ENCODE assay signal across 16 cellular contexts in the genomic region with DNA sequence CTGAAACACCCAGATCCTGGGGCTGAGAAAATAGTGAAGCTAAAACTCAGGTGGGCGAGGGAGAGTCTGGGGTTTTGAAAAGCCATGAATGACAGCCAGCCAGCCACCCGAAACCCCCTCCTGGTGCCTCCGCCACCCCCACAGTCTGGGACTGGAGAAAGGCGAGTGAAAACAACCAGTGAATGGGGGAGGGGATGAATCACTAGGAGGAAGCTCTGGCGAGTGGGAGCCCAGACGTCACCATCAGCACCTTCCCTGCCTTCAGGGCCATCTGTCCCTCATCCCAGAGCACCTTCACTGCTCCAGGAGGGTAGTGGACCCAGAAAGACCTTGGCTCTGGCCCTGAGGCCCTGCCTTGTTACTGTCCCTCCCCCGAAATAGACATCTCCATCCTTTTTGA. TPM values are rescaled to one million over a fixed set of nuclear protein-coding genes. Genes with fewer than 3 reads are reported as not detected.
DNase-seq lines count a peak whose midpoint lies in the region; ATAC-seq and TF ChIP-seq lines count a peak whose summit lies in the region.
"Had no signal": no experiment of that assay in that cellular context is flagged by ENCODE, and none has a peak within 500 bp of the region (broad histone marks: within the 10 kb centered on the region; RNA-seq: fewer than 3 reads in every experiment).

No MANE protein-coding gene starts in this region.

- H3K18ac ChIP-seq in mesendoderm (ENCODE audit: low read length): no peak overlapping the region

- H3K4me3 ChIP-seq in mesendoderm (ENCODE audit: low read length): no peak overlapping the region
- H3K4me3 ChIP-seq in esophagus squamous epithelium: peak overlapping the region in 1 of 4 donors; percentile 21
- H3K4me3 ChIP-seq: breast epithelium, left ventricle myocardium inferior, Peyer's patch had no signal

- H3K27me3 ChIP-seq in mesendoderm (ENCODE audit: insufficient read depth, low read length, poor library complexity) (no peaks in the 10 kb centered on the region), esophagus squamous epithelium (peaks cover 0 to 12% (median 0%) of the 10 kb centered on the region in 4 donors)
- H3K27me3 ChIP-seq: breast epithelium, Peyer's patch had no signal

- H3K4me1 Mint-ChIP-seq in activated naive CD4-positive, alpha-beta T cell treated with anti-CD3 and anti-CD28 coated beads for 36 hours (ENCODE audit: low read depth): peaks cover 42% of the 10 kb centered on the region
- H3K4me1 Mint-ChIP-seq in activated naive CD4-positive, alpha-beta T cell treated with anti-CD3 and anti-CD28 coated beads, Interleukin-2, amount 10 ng/mL, durations not matched to agents 7 days and 5 days: peaks cover 32% of the 10 kb centered on the region
- peaks cover 65% of the 10 kb centered on the region for H3K4me1 Mint-ChIP-seq in stimulated activated naive CD8-positive, alpha-beta T cell treated with anti-CD3 and anti-CD28 coated beads, Interleukin-15, amount 100 ng/mL, for 72 hours

- CTCF ChIA-PET in activated naive CD4-positive, alpha-beta T cell treated with anti-CD3 and anti-CD28 coated beads for 36 hours (lab: Charles Lee): no interaction called here
- CTCF ChIA-PET in activated naive CD4-positive, alpha-beta T cell treated with anti-CD3 and anti-CD28 coated beads, Interleukin-2, amount 10 ng/mL, durations not matched to agents 7 days and 5 days (lab: Charles Lee): interaction anchor here (1.4 to 2.0 kb wide), 2 partner anchors 8 to 13 kb away, joined by 6 to 7 read pairs; no protein-coding TSS in a partner anchor

- H4K5ac ChIP-seq in mesendoderm (ENCODE audit: low read length): no peak overlapping the region

- no peak overlapping the region for H2BK120ac ChIP-seq in mesendoderm (ENCODE audit: low read depth, low read length)

- ATAC-seq in stimulated activated naive CD8-positive, alpha-beta T cell treated with anti-CD3 and anti-CD28 coated beads, Interleukin-15, amount 100 ng/mL, for 72 hours: peak; percentile 58
- ATAC-seq: natural killer cell had no signal

- H2BK15ac ChIP-seq in mesendoderm (replicated peaks; ENCODE audit: low read depth): no peak overlapping the region

- H3K9ac ChIP-seq in mesendoderm (ENCODE audit: low read length): peak overlapping the region; percentile 6

- WGBS in mesendoderm (ENCODE audit: extremely low coverage, insufficient coverage, low lambda C conversion rate): no CpG with 5 or more reads among the region's 7 CpGs
- 41 to 46% methylated on average over 5 to 6 of the region's 7 CpGs for WGBS in esophagus squamous epithelium, 2 donors

- intact Hi-C loops in activated naive CD4-positive, alpha-beta T cell treated with anti-CD3 and anti-CD28 coated beads for 36 hours (cut with micrococcal nuclease): no loop called here
- intact Hi-C loops in esophagus squamous epithelium (cut with DNase I): no loop called here

- peak overlapping the region; percentile 31 for H2BK5ac ChIP-seq in mesendoderm (ENCODE audit: low read length)

- H3K79me1 ChIP-seq in mesendoderm (ENCODE audit: low read length): no peaks in the 10 kb centered on the region

- H3K9me3 ChIP-seq in esophagus squamous epithelium: no peaks in the 10 kb centered on the region
- H3K9me3 ChIP-seq: breast epithelium, left ventricle myocardium inferior, Peyer's patch had no signal

- no peak overlapping the region for H3K4me2 ChIP-seq in mesendoderm (ENCODE audit: low read length)

- no peak for TF ChIP-seq CTCF in esophagus squamous epithelium (IDR thresholded peaks at IDR 0.05)

- H3K36me3 ChIP-seq in mesendoderm (ENCODE audit: control insufficient read depth, insufficient read depth, low read length) (no peaks in the 10 kb centered on the region), esophagus squamous epithelium (no peaks in the 10 kb centered on the region)
- H3K36me3 ChIP-seq: breast epithelium, left ventricle myocardium inferior, Peyer's patch had no signal

- no peaks in the 10 kb centered on the region for H3K36me3 Mint-ChIP-seq in activated naive CD4-positive, alpha-beta T cell treated with anti-CD3 and anti-CD28 coated beads for 36 hours (ENCODE audit: low read depth)
- no peaks in the 10 kb centered on the region for H3K36me3 Mint-ChIP-seq in activated naive CD4-positive, alpha-beta T cell treated with anti-CD3 and anti-CD28 coated beads, Interleukin-2, amount 10 ng/mL, durations not matched to agents 7 days and 5 days
- H3K36me3 Mint-ChIP-seq: natural killer cell had no signal

- peak; percentile 60 for DNase-seq in activated naive CD4-positive, alpha-beta T cell treated with anti-CD3 and anti-CD28 coated beads for 36 hours
- DNase-seq in activated naive CD4-positive, alpha-beta T cell treated with anti-CD3 and anti-CD28 coated beads, Interleukin-2, amount 10 ng/mL, durations not matched to agents 7 days and 5 days: no peak
- DNase-seq in activated T-cell treated with anti-CD3 and anti-CD28 coated beads for 48 hours (ENCODE audit: low read depth) (peak; percentile 66), mesendoderm (peak; percentile 18), GM03348 (ENCODE audit: low spot score) (no peak), HPDE6-E6E7 (ENCODE audit: extremely low spot score) (no peak), esophagus squamous epithelium (lab: John Stamatoyannopoulos, UW) (no peak)
- DNase-seq in stimulated activated naive CD8-positive, alpha-beta T cell treated with anti-CD3 and anti-CD28 coated beads, Interleukin-15, amount 100 ng/mL, for 72 hours: peak in 1 of 2 donors; percentile 53
- DNase-seq: DMS79, head of caudate nucleus, left ventricle myocardium inferior, natural killer cell, NCI-H2171, Peyer's patch had no signal

- peak overlapping the region; percentile 56 for H3K56ac ChIP-seq in mesendoderm (ENCODE audit: low read length)

- H3K4ac ChIP-seq in mesendoderm (ENCODE audit: low read depth, low read length): no peak overlapping the region

- H2AK5ac ChIP-seq in mesendoderm (ENCODE audit: low read length): no peak overlapping the region

- no peaks in the 10 kb centered on the region for H3K9me3 Mint-ChIP-seq in activated naive CD4-positive, alpha-beta T cell treated with anti-CD3 and anti-CD28 coated beads for 36 hours
- no peaks in the 10 kb centered on the region for H3K9me3 Mint-ChIP-seq in activated naive CD4-positive, alpha-beta T cell treated with anti-CD3 and anti-CD28 coated beads, Interleukin-2, amount 10 ng/mL, durations not matched to agents 7 days and 5 days
- H3K9me3 Mint-ChIP-seq in stimulated activated naive CD8-positive, alpha-beta T cell treated with anti-CD3 and anti-CD28 coated beads, Interleukin-15, amount 100 ng/mL, for 72 hours: no peaks in the 10 kb centered on the region
- H3K9me3 Mint-ChIP-seq: natural killer cell had no signal

- H3K79me2 ChIP-seq in mesendoderm (ENCODE audit: control insufficient read depth, insufficient read depth, low read length): no peaks in the 10 kb centered on the region

- H3K4me1 ChIP-seq in mesendoderm (ENCODE audit: control insufficient read depth, low read depth, low read length): peaks cover 19% of the 10 kb centered on the region
- peaks cover 0 to 24% (median 19%) of the 10 kb centered on the region in 3 donors for H3K4me1 ChIP-seq in esophagus squamous epithelium

- H3K27ac ChIP-seq in mesendoderm (ENCODE audit: low read depth, low read length): no peak overlapping the region
- H3K27ac ChIP-seq in esophagus squamous epithelium: peak overlapping the region in 1 of 4 donors; percentile 44
- H3K27ac ChIP-seq: left ventricle myocardium inferior had no signal

- no peak overlapping the region for H3K4me3 Mint-ChIP-seq in activated naive CD4-positive, alpha-beta T cell treated with anti-CD3 and anti-CD28 coated beads for 36 hours
- no peak overlapping the region for H3K4me3 Mint-ChIP-seq in activated naive CD4-positive, alpha-beta T cell treated with anti-CD3 and anti-CD28 coated beads, Interleukin-2, amount 10 ng/mL, durations not matched to agents 7 days and 5 days
- H3K4me3 Mint-ChIP-seq in stimulated activated naive CD8-positive, alpha-beta T cell treated with anti-CD3 and anti-CD28 coated beads, Interleukin-15, amount 100 ng/mL, for 72 hours: peak overlapping the region in 1 of 2 donors; percentile 70
- H3K4me3 Mint-ChIP-seq: natural killer cell had no signal

- H3K27ac Mint-ChIP-seq in activated naive CD4-positive, alpha-beta T cell treated with anti-CD3 and anti-CD28 coated beads for 36 hours: peak overlapping the region; percentile 65
- no peak overlapping the region for H3K27ac Mint-ChIP-seq in activated naive CD4-positive, alpha-beta T cell treated with anti-CD3 and anti-CD28 coated beads, Interleukin-2, amount 10 ng/mL, durations not matched to agents 7 days and 5 days
- H3K27ac Mint-ChIP-seq in stimulated activated naive CD8-positive, alpha-beta T cell treated with anti-CD3 and anti-CD28 coated beads, Interleukin-15, amount 100 ng/mL, for 72 hours: peak overlapping the region in 1 of 2 donors; percentile 89
- H3K27ac Mint-ChIP-seq: natural killer cell had no signal

- no peak overlapping the region for H3K23ac ChIP-seq in mesendoderm (ENCODE audit: low read length)

- no peaks in the 10 kb centered on the region for H3K27me3 Mint-ChIP-seq in activated naive CD4-positive, alpha-beta T cell treated with anti-CD3 and anti-CD28 coated beads for 36 hours (ENCODE audit: low read depth)
- peaks cover 12% of the 10 kb centered on the region for H3K27me3 Mint-ChIP-seq in activated naive CD4-positive, alpha-beta T cell treated with anti-CD3 and anti-CD28 coated beads, Interleukin-2, amount 10 ng/mL, durations not matched to agents 7 days and 5 days
- no peaks in the 10 kb centered on the region for H3K27me3 Mint-ChIP-seq in stimulated activated naive CD8-positive, alpha-beta T cell treated with anti-CD3 and anti-CD28 coated beads, Interleukin-15, amount 100 ng/mL, for 72 hours

- TF ChIP-seq POLR2A in esophagus squamous epithelium (IDR thresholded peaks at IDR 0.05): no peak

- no peak overlapping the region for H4K8ac ChIP-seq in mesendoderm (ENCODE audit: low read depth, low read length)

RNA-seq across cellular contexts. Expression of a gene that starts 9.2 kb away (rescaled TPM):
- 1 to 10 TPM; 1.4 to 1.6 TPM for total RNA-seq in activated naive CD4-positive, alpha-beta T cell treated with anti-CD3 and anti-CD28 coated beads for 36 hours
- polyA plus RNA-seq in mesendoderm (2013, experiment 1 of 2): 0.25 TPM
- 0.25 TPM for polyA plus RNA-seq in mesendoderm (2013, experiment 2 of 2)
- total RNA-seq in esophagus squamous epithelium: 10 to 100 TPM in 1 of 4 donors, 1 to 10 TPM in 2, under 1 TPM in 1; 0.75 to 11.5 (median 5.3) TPM
- total RNA-seq: endothelial cell of umbilical vein had no signal
- polyA plus RNA-seq: endothelial cell of umbilical vein had no signal

RNA-seq across cellular contexts. Expression of a gene that starts 17.2 kb away (rescaled TPM):
- under 1 TPM in 1 of 2 experiments, not detected in 1; 0.07 TPM for total RNA-seq in activated naive CD4-positive, alpha-beta T cell treated with anti-CD3 and anti-CD28 coated beads for 36 hours
- not detected for polyA plus RNA-seq in mesendoderm (2013, experiment 1 of 2)
- polyA plus RNA-seq in mesendoderm (2013, experiment 2 of 2): 0.01 TPM
- under 1 TPM in 1 of 4 donors, not detected in 3; 0.19 TPM for total RNA-seq in esophagus squamous epithelium
- total RNA-seq: endothelial cell of umbilical vein, natural killer cell had no signal
- polyA plus RNA-seq: endothelial cell of umbilical vein had no signal

RNA-seq across cellular contexts. Expression of a gene that starts 17.2 kb away (rescaled TPM):
- total RNA-seq in activated naive CD4-positive, alpha-beta T cell treated with anti-CD3 and anti-CD28 coated beads for 36 hours: 1 to 10 TPM; 2.3 to 2.7 TPM
- polyA plus RNA-seq in mesendoderm (2013, experiment 1 of 2): 0.63 TPM
- 0.55 TPM for polyA plus RNA-seq in mesendoderm (2013, experiment 2 of 2)
- under 1 TPM in 2 of 4 donors, not detected in 2; 0.22 to 0.38 TPM for total RNA-seq in esophagus squamous epithelium
- total RNA-seq: endothelial cell of umbilical vein, left ventricle myocardium inferior had no signal
- polyA plus RNA-seq: endothelial cell of umbilical vein had no signal

RNA-seq across cellular contexts. Expression of a gene that starts 31.1 kb away (rescaled TPM):
- total RNA-seq in activated naive CD4-positive, alpha-beta T cell treated with anti-CD3 and anti-CD28 coated beads for 36 hours: not detected
- polyA plus RNA-seq in mesendoderm (2013, experiment 1 of 2): not detected
- not detected for polyA plus RNA-seq in mesendoderm (2013, experiment 2 of 2)
- total RNA-seq in esophagus squamous epithelium: 1 to 10 TPM in 1 of 4 donors, under 1 TPM in 1, not detected in 2; 0.76 to 1.7 TPM
- total RNA-seq: breast epithelium, endothelial cell of umbilical vein, left ventricle myocardium inferior, Peyer's patch had no signal
- polyA plus RNA-seq: endothelial cell of umbilical vein had no signal

RNA-seq across cellular contexts. Expression of a gene that starts 32.1 kb away (rescaled TPM):
- total RNA-seq in activated naive CD4-positive, alpha-beta T cell treated with anti-CD3 and anti-CD28 coated beads for 36 hours: 10 to 100 TPM; 22.0 to 22.5 TPM
- polyA plus RNA-seq in mesendoderm (2013, experiment 1 of 2): 11.8 TPM
- polyA plus RNA-seq in mesendoderm (2013, experiment 2 of 2): 11.6 TPM
- 1 to 10 TPM; 1.1 to 5.3 (median 2.3) TPM for total RNA-seq in esophagus squamous epithelium

Comparison
In these comparisons a context has a peak if more than half of its experiments do, and no peak if none do; other contexts are left out.
1. DNase-seq: peak in activated naive CD4-positive, alpha-beta T cell treated with anti-CD3 and anti-CD28 coated beads for 36 hours (single experiment), activated T-cell treated with anti-CD3 and anti-CD28 coated beads for 48 hours (single experiment) and mesendoderm (single experiment); none in activated naive CD4-positive, alpha-beta T cell treated with anti-CD3 and anti-CD28 coated beads, Interleukin-2, amount 10 ng/mL, durations not matched to agents 7 days and 5 days (single experiment), GM03348 (single experiment), HPDE6-E6E7 (single experiment) and esophagus squamous epithelium (single experiment).